10 cellular contexts compared by ENCODE assay signal in the genomic region with DNA sequence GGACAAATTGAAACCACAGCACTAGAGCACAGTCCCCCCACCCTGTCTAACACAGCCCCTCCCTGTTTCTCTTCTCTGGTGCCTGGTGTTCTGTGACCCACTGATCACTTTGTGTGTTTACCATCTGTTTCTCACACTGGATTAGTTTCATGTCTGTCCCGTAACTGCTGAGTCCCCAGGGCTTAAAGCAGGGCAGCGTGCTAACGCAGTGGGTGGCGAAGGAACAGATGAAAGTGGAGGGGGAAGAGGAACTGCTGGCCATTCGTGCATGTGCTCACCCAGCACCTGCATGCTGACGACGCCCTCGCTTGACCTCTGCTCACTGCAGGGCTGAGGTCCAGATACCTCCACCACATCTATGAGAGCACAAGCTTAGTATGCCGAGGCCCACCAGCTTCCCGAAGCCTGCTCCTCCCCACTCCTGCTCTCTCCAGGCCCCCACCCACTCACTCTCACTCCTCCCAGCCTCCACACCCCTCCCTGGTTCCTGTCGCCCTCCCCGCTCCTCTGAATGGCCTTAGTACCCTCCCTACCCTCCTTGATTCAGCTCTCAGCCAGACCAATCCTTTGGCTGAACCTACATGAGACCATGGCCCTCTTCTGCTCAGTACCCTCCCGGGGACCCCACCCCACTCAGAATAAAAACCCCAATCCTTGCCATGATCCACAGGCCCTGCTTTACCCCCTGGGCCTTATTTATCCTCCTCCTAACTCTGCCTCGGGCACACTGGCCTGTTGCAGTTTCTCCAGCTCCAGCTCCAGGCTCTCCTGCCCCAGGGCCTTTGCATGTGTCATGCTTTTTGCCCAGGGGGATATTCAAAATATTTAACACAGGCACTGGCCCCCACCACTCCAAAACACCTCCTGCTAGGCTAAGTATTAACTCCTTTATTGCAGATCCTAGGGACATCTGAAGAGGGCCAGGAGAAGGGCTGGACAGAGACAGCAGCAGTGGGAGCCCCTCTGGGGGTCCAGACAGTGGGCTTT. TPM values are rescaled to one million over a fixed set of nuclear protein-coding genes. Genes with fewer than 3 reads are reported as not detected.
DNase-seq lines count a peak whose midpoint lies in the region; ATAC-seq and TF ChIP-seq lines count a peak whose summit lies in the region.
"Had no signal": no experiment of that assay in that cellular context is flagged by ENCODE, and none has a peak within 500 bp of the region (broad histone marks: within the 10 kb centered on the region; RNA-seq: fewer than 3 reads in every experiment).

No MANE protein-coding gene starts in this region.

- H3K27me3 ChIP-seq in OCI-LY1 (ENCODE audit: insufficient read depth, low read length) (peaks cover 5% of the 10 kb centered on the region), tibial nerve (no peaks in the 10 kb centered on the region)
- H3K27me3 ChIP-seq: ascending aorta had no signal

- DNase-seq in activated naive CD4-positive, alpha-beta T cell treated with Interleukin-2 at 50 U/mL for 16 hours, result no peak
- DNase-seq in tibial nerve (ENCODE audit: low spot score in 2 of 2) (peak; percentile 29 to 41), Calu3 (no peak), Kasumi-1 (lab: John Stamatoyannopoulos, UW) (no peak), foreskin fibroblast (no peak)
- DNase-seq: NCI-H526 had no signal

- H4K20me1 ChIP-seq in OCI-LY1 (ENCODE audit: insufficient read depth, low read length), result no peaks in the 10 kb centered on the region

- H3K9me3 ChIP-seq in OCI-LY1 (ENCODE audit: low read length) (no peaks in the 10 kb centered on the region), tibial nerve (no peaks in the 10 kb centered on the region)
- H3K9me3 ChIP-seq: ascending aorta had no signal

- no peak overlapping the region for H3K9ac ChIP-seq in OCI-LY1 (ENCODE audit: low read length)

- no peaks in the 10 kb centered on the region for H3K36me3 ChIP-seq in OCI-LY1 (ENCODE audit: insufficient read depth, low read length)
- no peaks in the 10 kb centered on the region for H3K36me3 ChIP-seq in tibial nerve
- H3K36me3 ChIP-seq: ascending aorta had no signal

- H3K9me2 ChIP-seq in OCI-LY1 (ENCODE audit: low read depth, low read length), result no peaks in the 10 kb centered on the region

- H3K4me3 ChIP-seq in OCI-LY1 (ENCODE audit: low read depth, low read length, poor library complexity, severe bottlenecking) (no peak overlapping the region), tibial nerve (no peak overlapping the region), foreskin fibroblast (ENCODE audit: low read depth in 1 of 2, low read length in 2 of 2) (no peak overlapping the region)
- H3K4me3 ChIP-seq: ascending aorta had no signal

- peak in 1 of 2 donors; percentile 56 for TF ChIP-seq EP300 in tibial nerve (IDR thresholded peaks at IDR 0.05)

- TF ChIP-seq CTCF in OCI-LY1 (IDR thresholded peaks at IDR 0.05; ENCODE audit: low read length) (no peak), tibial nerve (IDR thresholded peaks at IDR 0.05) (no peak), Calu3 (IDR thresholded peaks at IDR 0.05; ENCODE audit: unreplicated experiment) (no peak), foreskin fibroblast (IDR thresholded peaks at IDR 0.05; ENCODE audit: low read depth, low read length) (no peak)

- H3K4me1 ChIP-seq in OCI-LY1 (ENCODE audit: insufficient read depth, low read length, severe bottlenecking), result peaks cover 29% of the 10 kb centered on the region
- H3K4me1 ChIP-seq in tibial nerve, result peaks cover 0 to 34% (median 2%) of the 10 kb centered on the region in 4 donors
- H3K4me1 ChIP-seq: ascending aorta had no signal

- peaks cover 14% of the 10 kb centered on the region for H3K4me1 Mint-ChIP-seq in activated naive CD4-positive, alpha-beta T cell treated with anti-CD3 and anti-CD28 coated beads, Interleukin-2, amount 50 U/mL, for 24 hours
- H3K4me1 Mint-ChIP-seq in Calu3 (ENCODE audit: low read depth, unreplicated experiment), result no peaks in the 10 kb centered on the region

- 55 to 66% methylated on average over 14 of the region's 14 CpGs for WGBS in tibial nerve, 2 donors

- intact Hi-C loops in Calu3 (cut with micrococcal nuclease; ENCODE audit: unreplicated experiment), result no loop called here

- no peaks in the 10 kb centered on the region for H3K79me2 ChIP-seq in OCI-LY1 (ENCODE audit: insufficient read depth, low read length)

- H3K27ac Mint-ChIP-seq in activated naive CD4-positive, alpha-beta T cell treated with anti-CD3 and anti-CD28 coated beads, Interleukin-2, amount 50 U/mL, for 24 hours, result peak overlapping the region; percentile 72
- no peak overlapping the region for H3K27ac Mint-ChIP-seq in Calu3 (ENCODE audit: unreplicated experiment)

- peak; percentile 63 for ATAC-seq in HG02798 (IDR thresholded peaks at IDR 0.05; ENCODE audit: poor library complexity, unreplicated experiment)

- no peaks in the 10 kb centered on the region for H3K9me3 Mint-ChIP-seq in activated naive CD4-positive, alpha-beta T cell treated with anti-CD3 and anti-CD28 coated beads, Interleukin-2, amount 50 U/mL, for 24 hours
- H3K9me3 Mint-ChIP-seq in Calu3 (ENCODE audit: low read depth, unreplicated experiment), result no peaks in the 10 kb centered on the region

- peaks cover 7% of the 10 kb centered on the region; the same call in 1 of the 2 replicates for H3F3A ChIP-seq in OCI-LY1 (ENCODE audit: insufficient read depth, low read length)

- no peaks in the 10 kb centered on the region for H3K27me3 Mint-ChIP-seq in activated naive CD4-positive, alpha-beta T cell treated with anti-CD3 and anti-CD28 coated beads, Interleukin-2, amount 50 U/mL, for 24 hours
- peaks cover 27% of the 10 kb centered on the region for H3K27me3 Mint-ChIP-seq in Calu3 (ENCODE audit: unreplicated experiment)

- TF ChIP-seq POLR2A in tibial nerve (IDR thresholded peaks at IDR 0.05), result no peak

- no TSS peak for BruUV-seq in Calu3 (replicated peaks; lab: Mats Ljungman, UMichigan)

- no peak overlapping the region for H3K4me2 ChIP-seq in OCI-LY1 (ENCODE audit: low read length)

- no peak overlapping the region for H2AFZ ChIP-seq in OCI-LY1 (ENCODE audit: low read length)

- no peak overlapping the region for H3K4me3 Mint-ChIP-seq in activated naive CD4-positive, alpha-beta T cell treated with anti-CD3 and anti-CD28 coated beads, Interleukin-2, amount 50 U/mL, for 24 hours
- no peak overlapping the region for H3K4me3 Mint-ChIP-seq in Calu3 (ENCODE audit: low read depth, unreplicated experiment)

- no peaks in the 10 kb centered on the region for H3K36me3 Mint-ChIP-seq in activated naive CD4-positive, alpha-beta T cell treated with anti-CD3 and anti-CD28 coated beads, Interleukin-2, amount 50 U/mL, for 24 hours
- no peaks in the 10 kb centered on the region for H3K36me3 Mint-ChIP-seq in Calu3 (ENCODE audit: insufficient read depth, unreplicated experiment)

- peak overlapping the region; percentile 44 for H3K27ac ChIP-seq in OCI-LY1 (ENCODE audit: low read depth, low read length, poor library complexity, severe bottlenecking)
- no peak overlapping the region for H3K27ac ChIP-seq in tibial nerve
- H3K27ac ChIP-seq: ascending aorta had no signal

- CTCF ChIA-PET in Calu3 (lab: Charles Lee), result no interaction called here

RNA-seq across cellular contexts. Expression of gene IQSEC1, which starts 15.1 kb away (rescaled TPM):
- total RNA-seq in tibial nerve (10 to 100 TPM; 58.2 to 77.5 (median 68.6) TPM), Calu3 (2022) (13.3 and 13.6 TPM in 2 replicates)

Comparison
In these comparisons a context has a peak if more than half of its experiments do, and no peak if none do; other contexts are left out.
1. DNase-seq: peak in tibial nerve (2 of 2); none in activated naive CD4-positive, alpha-beta T cell treated with Interleukin-2 at 50 U/mL for 16 hours (single experiment), Calu3 (single experiment), Kasumi-1 (0 of 2) and foreskin fibroblast (0 of 2).